ENCODE assay signal across 9 cellular contexts in genomic region chr19:16330368-16330801, GRCh38. TPM values are rescaled to one million over a fixed set of nuclear protein-coding genes. Genes with fewer than 3 reads are reported as not detected.
DNase-seq lines count a peak whose midpoint lies in the region; ATAC-seq, FAIRE-seq and TF ChIP-seq lines count a peak whose summit lies in the region.
"Had no signal": no experiment of that assay in that cellular context is flagged by ENCODE, and none has a peak within 500 bp of the region (broad histone marks: within the 10 kb centered on the region; RNA-seq: fewer than 3 reads in every experiment).

No MANE protein-coding gene starts in this region.

- H3K9me3 ChIP-seq in fibroblast of lung (ENCODE audit: control insufficient read depth, insufficient read depth, low read depth, low read length) (no peaks in the 10 kb centered on the region), small intestine (ENCODE audit: control insufficient read depth, low read depth) (no peaks in the 10 kb centered on the region), prostate gland (no peaks in the 10 kb centered on the region)

- peak; percentile 34 for ATAC-seq in GM18861 (IDR thresholded peaks at IDR 0.05; ENCODE audit: unreplicated experiment)

- H3K4me3 ChIP-seq in fibroblast of lung (replicated peaks in 1 of 4; ENCODE audit: control extremely low read depth in 1 of 4, insufficient read depth in 1 of 4, low read depth in 3 of 4, low read length in 4 of 4) (no peak overlapping the region), small intestine (ENCODE audit: low read depth in 1 of 2, low read length in 2 of 2) (no peak overlapping the region), prostate gland (no peak overlapping the region)
- H3K4me3 ChIP-seq: skin epidermis had no signal

- intact Hi-C loops in prostate gland (cut with DNase I): no loop called here

- H3K4me1 ChIP-seq in fibroblast of lung (ENCODE audit: control insufficient read depth, extremely low read depth, insufficient read depth, low read length) (peaks cover 8% of the 10 kb centered on the region), small intestine (ENCODE audit: control insufficient read depth in 2 of 2, insufficient read depth in 1 of 2, low read depth in 1 of 2, low read length in 1 of 2) (peaks cover 0 to 3% of the 10 kb centered on the region in 2 donors), prostate gland (replicated peaks) (no peaks in the 10 kb centered on the region)

- H2AFZ ChIP-seq in fibroblast of lung (ENCODE audit: low read length): no peak overlapping the region

- H3K9ac ChIP-seq in fibroblast of lung (ENCODE audit: insufficient read depth, low read length): no peak overlapping the region

- H3K27me3 ChIP-seq in fibroblast of lung (ENCODE audit: control insufficient read depth, insufficient read depth, low read length): no peaks in the 10 kb centered on the region
- H3K27me3 ChIP-seq in small intestine (ENCODE audit: control insufficient read depth in 2 of 2, insufficient read depth in 2 of 2, low read length in 2 of 2): peaks cover 0 to 12% of the 10 kb centered on the region in 2 donors
- no peaks in the 10 kb centered on the region for H3K27me3 ChIP-seq in prostate gland (replicated peaks; ENCODE audit: insufficient read depth)

- H4K20me1 ChIP-seq in fibroblast of lung (ENCODE audit: control insufficient read depth, extremely low read depth, insufficient read depth, low read length): no peaks in the 10 kb centered on the region

- TF ChIP-seq CTCF in fibroblast of lung (conservative IDR thresholded peaks at IDR 0.05 in 1 of 2, IDR thresholded peaks at IDR 0.05 in 1 of 2; ENCODE audit: low read depth in 1 of 2, low read length in 2 of 2) (no peak), prostate gland (IDR thresholded peaks at IDR 0.05) (no peak)

- no peak overlapping the region for H3K4me2 ChIP-seq in fibroblast of lung (ENCODE audit: extremely low read depth, insufficient read depth, low read length)

- H3K27ac ChIP-seq in fibroblast of lung (ENCODE audit: insufficient read depth, low read length) (peak overlapping the region; percentile 14), small intestine (ENCODE audit: low read depth in 1 of 2, low read length in 1 of 2) (no peak overlapping the region), prostate gland (no peak overlapping the region)

- FAIRE-seq in small intestine (lab: Jason Lieb, UNC): no peak

- 13 to 35% (median 21%) methylated on average over 8 of the region's 8 CpGs for WGBS in small intestine, 3 donors
- WGBS in prostate gland: 51% methylated on average over 7 of the region's 8 CpGs

- DNase-seq in MV-4-11 (lab: John Stamatoyannopoulos, UW) (peak; percentile 70), activated T-cell treated with anti-CD3 and anti-CD28 coated beads for 24 hours (ENCODE audit: low read depth) (peak; percentile 91), fibroblast of lung (ENCODE audit: low read depth in 2 of 2) (peak; percentile 73 to 90), small intestine (peak; percentile 49), NCI-H446 (lab: John Stamatoyannopoulos, UW) (no peak), prostate gland (ENCODE audit: low spot score) (no peak), NCI-H1092 treated with DMSO at 0.1 percent for 48 hours (lab: John Stamatoyannopoulos, UW) (no peak)

- peaks cover 17% of the 10 kb centered on the region for H3K79me2 ChIP-seq in fibroblast of lung (ENCODE audit: control insufficient read depth, insufficient read depth, low read length)

- no peak for TF ChIP-seq POLR2A in prostate gland (IDR thresholded peaks at IDR 0.05)

- peaks cover 16% of the 10 kb centered on the region for H3K36me3 ChIP-seq in fibroblast of lung (ENCODE audit: control insufficient read depth, insufficient read depth, low read length)
- no peaks in the 10 kb centered on the region for H3K36me3 ChIP-seq in small intestine (ENCODE audit: control insufficient read depth in 2 of 2, insufficient read depth in 2 of 2, low read length in 2 of 2)
- H3K36me3 ChIP-seq in prostate gland: no peaks in the 10 kb centered on the region

RNA-seq across cellular contexts. Expression of gene KLF2, which starts 5.8 kb away (rescaled TPM):
- total RNA-seq in fibroblast of lung: 3.3 and 19.2 TPM in 2 replicates
- 6.7 and 11.5 TPM in 2 replicates for polyA plus RNA-seq in fibroblast of lung
- 27.0 and 30.4 TPM in 2 replicates for polyA plus RNA-seq in fibroblast of lung (2012)
- polyA minus RNA-seq in fibroblast of lung (ENCODE audit: low replicate concordance): 7.7 and 14.6 TPM in 2 replicates
- 10 to 100 TPM in 1 of 3 donors, 1 to 10 TPM in 2; 1.1 to 25.4 (median 3.8) TPM for polyA plus RNA-seq in small intestine
- 10 to 100 TPM; 19.8 to 24.4 TPM for total RNA-seq in prostate gland

Comparison
In these comparisons a context has a peak if more than half of its experiments do, and no peak if none do; other contexts are left out.
1. DNase-seq: peak in MV-4-11 (single experiment), activated T-cell treated with anti-CD3 and anti-CD28 coated beads for 24 hours (single experiment), fibroblast of lung (2 of 2) and small intestine (single experiment); none in NCI-H446 (0 of 2), prostate gland (single experiment) and NCI-H1092 treated with DMSO at 0.1 percent for 48 hours (single experiment).